Comparison of ENCODE assay signal across 1 cellular context in genomic region chr13:20528451-20528850, GRCh38.
TF ChIP-seq lines count a peak whose summit lies in the region.

No MANE protein-coding gene starts in this region.

TF ChIP-seq in K562, 482 proteins besides CTCF, POLR2A, EP300 and RAD21 (continued from another document):
- TF ChIP-seq FOS (IDR thresholded peaks at IDR 0.05; ENCODE audit: extremely low read depth, insufficient read length) (no peak), SMAD2 (IDR thresholded peaks at IDR 0.05; ENCODE audit: low read depth, low read length) (no peak), TBL1XR1 (IDR thresholded peaks at IDR 0.05; ENCODE audit: low read length in 2 of 2) (no peak), TEAD2 (tag; IDR thresholded peaks at IDR 0.05) (no peak), SIN3B (IDR thresholded peaks at IDR 0.05; ENCODE audit: low read depth) (no peak), C11orf30 (IDR thresholded peaks at IDR 0.05; ENCODE audit: low read depth) (no peak), IRF1 (CRISPR knock-in tag; IDR thresholded peaks at IDR 0.05; ENCODE audit: borderline replicate concordance) (no peak), ZNF76 (CRISPR knock-in tag; IDR thresholded peaks at IDR 0.05; ENCODE audit: borderline replicate concordance) (no peak), NCOR1 (IDR thresholded peaks at IDR 0.05) (no peak)
TF ChIP-seq in K562: peak in this region for 0.
